ENCODE assay signal across 8 cellular contexts in genomic region chr3:168095611-168096209, GRCh38. TPM values are rescaled to one million over a fixed set of nuclear protein-coding genes. Genes with fewer than 3 reads are reported as not detected.
DNase-seq lines count a peak whose midpoint lies in the region; TF ChIP-seq lines count a peak whose summit lies in the region.

A gene with protein sequence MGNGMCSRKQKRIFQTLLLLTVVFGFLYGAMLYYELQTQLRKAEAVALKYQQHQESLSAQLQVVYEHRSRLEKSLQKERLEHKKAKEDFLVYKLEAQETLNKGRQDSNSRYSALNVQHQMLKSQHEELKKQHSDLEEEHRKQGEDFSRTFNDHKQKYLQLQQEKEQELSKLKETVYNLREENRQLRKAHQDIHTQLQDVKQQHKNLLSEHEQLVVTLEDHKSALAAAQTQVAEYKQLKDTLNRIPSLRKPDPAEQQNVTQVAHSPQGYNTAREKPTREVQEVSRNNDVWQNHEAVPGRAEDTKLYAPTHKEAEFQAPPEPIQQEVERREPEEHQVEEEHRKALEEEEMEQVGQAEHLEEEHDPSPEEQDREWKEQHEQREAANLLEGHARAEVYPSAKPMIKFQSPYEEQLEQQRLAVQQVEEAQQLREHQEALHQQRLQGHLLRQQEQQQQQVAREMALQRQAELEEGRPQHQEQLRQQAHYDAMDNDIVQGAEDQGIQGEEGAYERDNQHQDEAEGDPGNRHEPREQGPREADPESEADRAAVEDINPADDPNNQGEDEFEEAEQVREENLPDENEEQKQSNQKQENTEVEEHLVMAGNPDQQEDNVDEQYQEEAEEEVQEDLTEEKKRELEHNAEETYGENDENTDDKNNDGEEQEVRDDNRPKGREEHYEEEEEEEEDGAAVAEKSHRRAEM (minus strand): TSS chr3:168095924. CDS start chr3:168095285, 639 bp downstream.

- peak within 1 kb of the TSS; percentile 46 for H4K5ac ChIP-seq in H9 (ENCODE audit: insufficient read length, low read depth, low read length)

- H2BK20ac ChIP-seq in H9 (ENCODE audit: low read depth, low read length, poor library complexity, severe bottlenecking): no peak within 1 kb of the TSS

- peaks cover 10% of the 10 kb centered on the region for H3K23me2 ChIP-seq in H9 (ENCODE audit: insufficient read length, low read depth, low read length, poor library complexity, severe bottlenecking)

- peak within 1 kb of the TSS; percentile 90 for H3K4me3 ChIP-seq in GM06990 (replicated peaks; ENCODE audit: low read depth, low read length)
- H3K4me3 ChIP-seq in Loucy (ENCODE audit: low read length, poor library complexity, severe bottlenecking): peak within 1 kb of the TSS; percentile 82
- H3K4me3 ChIP-seq in transverse colon: peak within 1 kb of the TSS; percentile 61 to 85 (median 70)

- no peak within 1 kb of the TSS for H2BK120ac ChIP-seq in H9 (ENCODE audit: low read depth, low read length, poor library complexity, severe bottlenecking)

- TF ChIP-seq POLR2A in Raji (IDR thresholded peaks at IDR 0.05; ENCODE audit: insufficient read depth, low read depth, low read length) (peak; percentile 51; the same call in 1 of the 2 replicates), transverse colon (IDR thresholded peaks at IDR 0.05) (peak; percentile 81)

- no peaks in the 10 kb centered on the region for H3K79me1 ChIP-seq in H9 (ENCODE audit: insufficient read depth, low read depth, low read length, poor library complexity, severe bottlenecking)

- no peak within 1 kb of the TSS for H4K91ac ChIP-seq in H9 (ENCODE audit: insufficient read length, low read depth, low read length)

- no peak within 1 kb of the TSS for H2BK15ac ChIP-seq in H9 (ENCODE audit: low read depth, low read length)

- TF ChIP-seq CTCF in GM06990 (IDR thresholded peaks at IDR 0.05; ENCODE audit: insufficient read depth, low read length, poor library complexity, severe bottlenecking) (peak; percentile 35), H9 (conservative IDR thresholded peaks at IDR 0.05) (0 out of 3 replicates have a peak, but pooled peaks have one; percentile 22), Loucy (conservative IDR thresholded peaks at IDR 0.05; ENCODE audit: low read length) (no peak), transverse colon (IDR thresholded peaks at IDR 0.05) (no peak)

- H3K4me2 ChIP-seq in H9 (ENCODE audit: insufficient read depth, insufficient read length, low read length): peak within 1 kb of the TSS; percentile 99
- H3K4me2 ChIP-seq in Loucy (ENCODE audit: low read depth, low read length, poor library complexity, severe bottlenecking): peak within 1 kb of the TSS; percentile 72

- no peaks in the 10 kb centered on the region for H3K36me3 ChIP-seq in GM06990 (ENCODE audit: control insufficient read depth, insufficient read depth, low read length)
- no peaks in the 10 kb centered on the region for H3K36me3 ChIP-seq in Loucy (ENCODE audit: insufficient read depth, low read length)
- no peaks in the 10 kb centered on the region for H3K36me3 ChIP-seq in transverse colon

- H2BK12ac ChIP-seq in H9 (ENCODE audit: insufficient read length, low read depth, low read length): no peak within 1 kb of the TSS

- H3K9me3 ChIP-seq in H9 (ENCODE audit: control insufficient read depth, low read depth, low read length) (no peaks in the 10 kb centered on the region), Loucy (ENCODE audit: insufficient read depth, low read depth, low read length) (no peaks in the 10 kb centered on the region), transverse colon (no peaks in the 10 kb centered on the region)

- H3K9me3 Mint-ChIP-seq in H9: no peaks in the 10 kb centered on the region
- no peaks in the 10 kb centered on the region for H3K9me3 Mint-ChIP-seq in activated naive CD8-positive, alpha-beta T cell (ENCODE audit: low read depth)

- no peak within 1 kb of the TSS for H3K56ac ChIP-seq in H9 (ENCODE audit: insufficient read length, low read depth, low read length)

- H3K4me1 ChIP-seq in H9 (ENCODE audit: insufficient read depth, low read length) (peaks cover 6% of the 10 kb centered on the region), Loucy (ENCODE audit: insufficient read depth, low read length, poor library complexity, severe bottlenecking) (peaks cover 26% of the 10 kb centered on the region), transverse colon (peaks cover 14 to 57% (median 30%) of the 10 kb centered on the region in 4 donors)

- no peak within 1 kb of the TSS for H4K8ac ChIP-seq in H9 (replicated peaks; ENCODE audit: insufficient read length, low read depth, low read length)

- in situ Hi-C loops in transverse colon (cut with MboI; ENCODE audit: low pct_ligation_motif_present in 1 of 4, low pct_unique_long_range_greater_than_20kb in 1 of 4, low sequenced_read_pairs in 3 of 4): no loop called here

- H3K4ac ChIP-seq in H9 (ENCODE audit: low read depth, low read length): no peak within 1 kb of the TSS

- DNase-seq in GM06990 (ENCODE audit: extremely low read depth, insufficient read length) (peak; percentile 97), H9 (peak; percentile 96), glomerular visceral epithelial cell (ENCODE audit: extremely low spot score) (peak; percentile 97), nucleus accumbens (lab: John Stamatoyannopoulos, UW) (peak; percentile 57 to 97 (median 91)), transverse colon (peak; percentile 96)

- H3K27ac ChIP-seq in H9 (ENCODE audit: insufficient read length, low read depth, low read length) (no peak within 1 kb of the TSS), transverse colon (peak within 1 kb of the TSS; percentile 91 to 99 (median 98))

- H3K9ac ChIP-seq in H9 (ENCODE audit: extremely low read depth, insufficient read length, low read length): peak within 1 kb of the TSS; percentile 60
- H3K9ac ChIP-seq in Loucy (ENCODE audit: low read depth, low read length, poor library complexity, severe bottlenecking): peak within 1 kb of the TSS; percentile 74

- peak within 1 kb of the TSS; percentile 38; the same call in 1 of the 2 replicates for H3K14ac ChIP-seq in H9 (ENCODE audit: insufficient read depth, low read length)

- no peak within 1 kb of the TSS for H3K23ac ChIP-seq in H9 (ENCODE audit: insufficient read length, low read depth, low read length)

- H3F3A ChIP-seq in Loucy (ENCODE audit: low read depth): no peaks in the 10 kb centered on the region; the same call in 1 of the 2 replicates

- peaks cover 36 to 45% of the 10 kb centered on the region in 2 experiments for H3K4me1 Mint-ChIP-seq in H9
- peaks cover 8% of the 10 kb centered on the region for H3K4me1 Mint-ChIP-seq in activated naive CD8-positive, alpha-beta T cell (ENCODE audit: low read depth)

- H3K79me2 ChIP-seq in H9 (ENCODE audit: insufficient read depth, low read length) (peaks cover 10% of the 10 kb centered on the region; the same call in 1 of the 2 replicates), Loucy (ENCODE audit: insufficient read depth, low read length) (peaks cover 43% of the 10 kb centered on the region)

- intact Hi-C loops in transverse colon (cut with DNase I; ENCODE audit: low total_unique reads): loop anchor here (10.0 kb wide), 1 partner anchor 69 kb away; no protein-coding TSS in a partner anchor

- no peak within 1 kb of the TSS for H2BK5ac ChIP-seq in H9 (ENCODE audit: insufficient read length, low read length)

- H3K18ac ChIP-seq in H9 (ENCODE audit: insufficient read length, low read depth, low read length): peak within 1 kb of the TSS; percentile 45

- H4K20me1 ChIP-seq in H9 (ENCODE audit: control insufficient read depth, insufficient read depth, insufficient read length) (no peaks in the 10 kb centered on the region), Loucy (ENCODE audit: insufficient read depth, low read length, poor library complexity, severe bottlenecking) (peaks cover 18% of the 10 kb centered on the region)

- H3K4me3 Mint-ChIP-seq in H9: peak within 1 kb of the TSS; percentile 79 to 96
- H3K4me3 Mint-ChIP-seq in activated naive CD8-positive, alpha-beta T cell: peak within 1 kb of the TSS; percentile 88

- no peak within 1 kb of the TSS for H2AK5ac ChIP-seq in H9 (ENCODE audit: insufficient read length, low read length)

- H3K27me3 ChIP-seq in GM06990 (replicated peaks; ENCODE audit: control insufficient read depth, insufficient read depth, low read length) (no peaks in the 10 kb centered on the region), H9 (ENCODE audit: insufficient read depth, low read length) (no peaks in the 10 kb centered on the region), Loucy (ENCODE audit: insufficient read depth, low read length, poor library complexity, severe bottlenecking) (no peaks in the 10 kb centered on the region), transverse colon (no peaks in the 10 kb centered on the region)

- peak within 1 kb of the TSS in 2 of 3 experiments; percentile 90 to 98; a peak in 4 of 7 replicates for H3K27ac Mint-ChIP-seq in H9
- peak within 1 kb of the TSS; percentile 75 for H3K27ac Mint-ChIP-seq in activated naive CD8-positive, alpha-beta T cell

- no peak for TF ChIP-seq EP300 in transverse colon (IDR thresholded peaks at IDR 0.05; ENCODE audit: low read depth)

- H3T11ph ChIP-seq in H9 (ENCODE audit: low read length): no peak within 1 kb of the TSS

- no peaks in the 10 kb centered on the region; a peak in 1 of 7 replicates for H3K36me3 Mint-ChIP-seq in H9 (ENCODE audit: insufficient read depth in 1 of 3, low read depth in 3 of 3)
- no peaks in the 10 kb centered on the region for H3K36me3 Mint-ChIP-seq in activated naive CD8-positive, alpha-beta T cell

- H3K27me3 Mint-ChIP-seq in H9 (ENCODE audit: low read depth): no peaks in the 10 kb centered on the region
- peaks cover 35% of the 10 kb centered on the region for H3K27me3 Mint-ChIP-seq in activated naive CD8-positive, alpha-beta T cell

- H3K9me2 ChIP-seq in Loucy (replicated peaks; ENCODE audit: low read depth, low read length): no peaks in the 10 kb centered on the region

- H2AFZ ChIP-seq in H9 (ENCODE audit: low read length) (no peak within 1 kb of the TSS), Loucy (ENCODE audit: low read length) (peak within 1 kb of the TSS; percentile 93)

- no CpG with 5 or more reads among the region's 52 CpGs for WGBS in H9 (ENCODE audit: extremely low coverage, insufficient read length, low lambda C conversion rate)
- WGBS in transverse colon (ENCODE audit: low coverage in 1 of 2), 2 donors: 0% methylated on average over 1 to 29 of the region's 52 CpGs

RNA-seq across cellular contexts. Expression of the gene that starts here (rescaled TPM):
- 24.6 and 27.2 TPM in 2 replicates for total RNA-seq in H9 (2021)
- total RNA-seq in transverse colon: 100 to 1,000 TPM in 2 of 4 donors, 10 to 100 TPM in 2; 87.2 to 120 (median 101) TPM

Comparison
In these comparisons a context has a peak if more than half of its experiments do, and no peak if none do; other contexts are left out.
1. CTCF ChIP-seq: peak in GM06990 (single experiment) and H9 (single experiment); none in Loucy (single experiment) and transverse colon (0 of 5).
2. Peak in every context shown above with its lines, with median percentiles within 50 percentile points of each other: DNase-seq and H3K4me3 ChIP-seq.